In genomic region chr14:22512106-22512814, GRCh38 we compare ENCODE assay signal across 1 cellular context.
TF ChIP-seq lines count a peak whose summit lies in the region.

No MANE protein-coding gene starts in this region.

TF ChIP-seq in GM23338, 12 proteins besides CTCF, POLR2A, EP300 and RAD21 (continued from another document):
- TF ChIP-seq ZNF462 (CRISPR knock-in tag; IDR thresholded peaks at IDR 0.05) = no peak
- TF ChIP-seq ZNF114 (CRISPR knock-in tag; IDR thresholded peaks at IDR 0.05) = no peak
- no peak for TF ChIP-seq CREB1 (CRISPR knock-in tag; IDR thresholded peaks at IDR 0.05; ENCODE audit: low read depth)
- no peak for TF ChIP-seq REST (IDR thresholded peaks at IDR 0.05; ENCODE audit: unreplicated experiment)
TF ChIP-seq in GM23338: peak in this region for 0.
